10 cellular contexts compared by ENCODE assay signal in the genomic region with DNA sequence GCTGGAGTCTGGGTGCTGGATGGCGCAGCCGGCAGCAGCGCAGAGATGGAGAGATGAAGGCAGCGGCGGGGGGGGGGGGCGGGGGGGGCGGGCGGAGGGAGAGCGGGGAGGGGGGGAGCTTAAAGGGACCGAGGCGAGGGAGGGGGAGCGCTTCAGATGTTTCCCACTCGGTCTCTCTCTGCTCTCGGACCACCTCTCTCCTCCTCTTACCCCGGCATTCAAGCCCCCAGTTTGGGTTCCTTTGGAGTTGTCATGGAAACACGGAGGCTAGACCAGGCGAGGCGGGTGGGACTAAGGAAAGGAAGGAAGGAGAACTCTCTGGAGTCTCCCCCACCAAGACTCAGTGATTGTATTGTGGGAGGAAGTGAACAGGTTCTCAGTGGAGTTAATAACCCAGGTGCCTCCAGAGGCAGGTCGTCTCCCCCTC. TPM values are rescaled to one million over a fixed set of nuclear protein-coding genes. Genes with fewer than 3 reads are reported as not detected.
DNase-seq lines count a peak whose midpoint lies in the region; ATAC-seq and TF ChIP-seq lines count a peak whose summit lies in the region.
"Had no signal": no experiment of that assay in that cellular context is flagged by ENCODE, and none has a peak within 500 bp of the region (broad histone marks: within the 10 kb centered on the region; RNA-seq: fewer than 3 reads in every experiment).

A gene (minus strand): TSS at position 55 of the 427 bp plus-strand sequence. CDS start 112 bp downstream, outside the sequence.

- CTCF ChIA-PET in A673 (lab: Charles Lee): no interaction called here

- intact Hi-C loops in A673 (cut with micrococcal nuclease; ENCODE audit: unreplicated experiment): no loop called here

- H3K4me3 ChIP-seq in A673 (ENCODE audit: low read depth, low read length, poor library complexity, severe bottlenecking) (peak within 1 kb of the TSS; percentile 75), coronary artery (peak within 1 kb of the TSS; percentile 97)

- H3K9me3 Mint-ChIP-seq in HFFc6 (no peaks in the 10 kb centered on the region), naive B cell (peaks cover 0 to 8% (median 0%) of the 10 kb centered on the region in 7 donors)
- H3K9me3 Mint-ChIP-seq: dendritic cell treated with granulocyte-macrophage colony-stimulating factor and Interleukin-4, amounts not matched to agents 40 ng/mL and 50 ng/mL, for 4 days had no signal

- H3K27ac Mint-ChIP-seq in HFFc6 (peak within 1 kb of the TSS; percentile 97), naive B cell (peak within 1 kb of the TSS in 2 of 6 donors; percentile 54 to 73)
- H3K27ac Mint-ChIP-seq: dendritic cell treated with granulocyte-macrophage colony-stimulating factor and Interleukin-4, amounts not matched to agents 40 ng/mL and 50 ng/mL, for 4 days had no signal

- no peaks in the 10 kb centered on the region for H3K9me3 ChIP-seq in A673 (ENCODE audit: low read depth, low read length, poor library complexity, severe bottlenecking)

- peaks cover 12% of the 10 kb centered on the region for H3K36me3 ChIP-seq in A673 (ENCODE audit: insufficient read depth, low read length, poor library complexity, severe bottlenecking)

- BruUV-seq in A673 (replicated peaks; lab: Mats Ljungman, UMichigan): no TSS peak

- H3K4me1 ChIP-seq in A673 (ENCODE audit: insufficient read depth, low read length, poor library complexity, severe bottlenecking): peaks cover 24% of the 10 kb centered on the region

- peak within 1 kb of the TSS; percentile 90 for H3K27ac ChIP-seq in A673 (ENCODE audit: low read depth, low read length, poor library complexity, severe bottlenecking)
- peak within 1 kb of the TSS; percentile 88 to 93 for H3K27ac ChIP-seq in coronary artery

- peak within 1 kb of the TSS; percentile 100 for H3K4me3 Mint-ChIP-seq in HFFc6
- peak within 1 kb of the TSS in 7 of 8 donors; percentile 53 to 82 (median 68) for H3K4me3 Mint-ChIP-seq in naive B cell
- H3K4me3 Mint-ChIP-seq: dendritic cell treated with granulocyte-macrophage colony-stimulating factor and Interleukin-4, amounts not matched to agents 40 ng/mL and 50 ng/mL, for 4 days had no signal

- no peak for DNase-seq in A673 (ENCODE audit: low spot score)
- DNase-seq in HFFc6: no peak
- no peak for DNase-seq in coronary artery (ENCODE audit: low spot score)
- DNase-seq in naive B cell: no peak
- no peak for DNase-seq in NCI-H526 (lab: John Stamatoyannopoulos, UW)
- no peak for DNase-seq in NCI-H1436 (lab: John Stamatoyannopoulos, UW)
- no peak for DNase-seq in stimulated activated CD8-positive, alpha-beta memory T cell treated with anti-CD3 and anti-CD28 coated beads, Interleukin-4, amount 100 ng/mL, for 48 hours
- no peak for DNase-seq in kidney tubule cell (ENCODE audit: low spot score)
- DNase-seq: NCI-H187 had no signal

- H3K4me1 Mint-ChIP-seq in HFFc6 (ENCODE audit: low read depth) (peaks cover 43% of the 10 kb centered on the region), naive B cell (peaks cover 53 to 66% (median 56%) of the 10 kb centered on the region in 3 donors)

- POLR2A ChIA-PET in A673 (lab: Charles Lee; ENCODE audit: low non-redundant PET): no interaction called here

- H3K36me3 Mint-ChIP-seq in HFFc6 (ENCODE audit: low read depth) (peaks cover 13% of the 10 kb centered on the region; the same call in 1 of the 2 replicates), naive B cell (peaks cover 0 to 10% of the 10 kb centered on the region in 2 donors)

- TF ChIP-seq CTCF in A673 (conservative IDR thresholded peaks at IDR 0.05; ENCODE audit: low read depth, low read length) (no peak), HFFc6 (IDR thresholded peaks at IDR 0.05) (no peak), coronary artery (IDR thresholded peaks at IDR 0.05) (no peak)

- peaks cover 5% of the 10 kb centered on the region for H3K27me3 Mint-ChIP-seq in HFFc6 (ENCODE audit: insufficient read depth)
- peaks cover 50 to 73% (median 63%) of the 10 kb centered on the region in 3 donors for H3K27me3 Mint-ChIP-seq in naive B cell

- no peaks in the 10 kb centered on the region for H3K27me3 ChIP-seq in A673 (replicated peaks; ENCODE audit: insufficient read depth, low read depth, low read length, poor library complexity)

- ATAC-seq in naive B cell (ENCODE audit: low read depth in 2 of 2): no peak

RNA-seq across cellular contexts. Expression of the gene that starts here (rescaled TPM):
- 4.5 and 4.7 TPM in 2 replicates for total RNA-seq in A673 (2021)
- 1 to 10 TPM; 2.6 to 5.8 (median 5.1) TPM for total RNA-seq in HFFc6 (2021; fragmentation: NEBNext Ultra II Directional; extraction: Animal tissue kit (Norgen Biotek cat#: 25700))
- polyA plus RNA-seq in naive B cell (ENCODE audit: low read depth in 6 of 6): not detected
